In the genomic region with DNA sequence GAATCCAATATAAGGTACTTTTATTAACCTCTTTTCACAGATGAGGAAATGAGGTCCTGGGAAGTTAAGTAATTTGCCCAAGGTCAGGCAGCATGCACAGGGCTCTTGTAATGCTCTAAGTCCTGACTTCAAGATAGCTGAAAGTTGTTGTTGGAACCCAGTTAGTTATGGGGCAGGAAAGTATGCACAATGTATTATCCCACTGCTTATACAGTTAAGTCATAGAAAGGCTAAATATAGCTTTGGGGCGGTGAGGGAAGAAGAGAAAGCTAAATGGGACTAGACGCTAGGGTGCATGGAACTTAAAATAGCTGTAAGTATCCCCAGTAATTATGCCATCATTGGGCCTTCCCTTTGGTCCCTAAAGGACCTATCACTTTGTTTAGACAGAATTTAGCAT, we compare ENCODE assay signal across 1 cellular context.
TF ChIP-seq lines count a peak whose summit lies in the region.

No MANE protein-coding gene starts in this region.

TF ChIP-seq in GM12878, 131 proteins besides CTCF, POLR2A, EP300 and RAD21:
- no peak for TF ChIP-seq TBL1XR1 (IDR thresholded peaks at IDR 0.05; ENCODE audit: low read depth, low read length)
- no peak for TF ChIP-seq CBFB (IDR thresholded peaks at IDR 0.05; ENCODE audit: low read depth)
- TF ChIP-seq, protein P1, sequence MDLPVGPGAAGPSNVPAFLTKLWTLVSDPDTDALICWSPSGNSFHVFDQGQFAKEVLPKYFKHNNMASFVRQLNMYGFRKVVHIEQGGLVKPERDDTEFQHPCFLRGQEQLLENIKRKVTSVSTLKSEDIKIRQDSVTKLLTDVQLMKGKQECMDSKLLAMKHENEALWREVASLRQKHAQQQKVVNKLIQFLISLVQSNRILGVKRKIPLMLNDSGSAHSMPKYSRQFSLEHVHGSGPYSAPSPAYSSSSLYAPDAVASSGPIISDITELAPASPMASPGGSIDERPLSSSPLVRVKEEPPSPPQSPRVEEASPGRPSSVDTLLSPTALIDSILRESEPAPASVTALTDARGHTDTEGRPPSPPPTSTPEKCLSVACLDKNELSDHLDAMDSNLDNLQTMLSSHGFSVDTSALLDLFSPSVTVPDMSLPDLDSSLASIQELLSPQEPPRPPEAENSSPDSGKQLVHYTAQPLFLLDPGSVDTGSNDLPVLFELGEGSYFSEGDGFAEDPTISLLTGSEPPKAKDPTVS (IDR thresholded peaks at IDR 0.05; ENCODE audit: low read depth, low read length), result no peak
- TF ChIP-seq EZH2 (IDR thresholded peaks at IDR 0.05; ENCODE audit: borderline replicate concordance, control insufficient read depth, low read depth, low read length), result no peak
- TF ChIP-seq NBN (IDR thresholded peaks at IDR 0.05), result no peak
- no peak for TF ChIP-seq DPF2 (IDR thresholded peaks at IDR 0.05)
- no peak for TF ChIP-seq CBX3 (IDR thresholded peaks at IDR 0.05; ENCODE audit: borderline replicate concordance, low read depth)
- no peak for TF ChIP-seq YBX1 (IDR thresholded peaks at IDR 0.05)
- TF ChIP-seq, protein P2, sequence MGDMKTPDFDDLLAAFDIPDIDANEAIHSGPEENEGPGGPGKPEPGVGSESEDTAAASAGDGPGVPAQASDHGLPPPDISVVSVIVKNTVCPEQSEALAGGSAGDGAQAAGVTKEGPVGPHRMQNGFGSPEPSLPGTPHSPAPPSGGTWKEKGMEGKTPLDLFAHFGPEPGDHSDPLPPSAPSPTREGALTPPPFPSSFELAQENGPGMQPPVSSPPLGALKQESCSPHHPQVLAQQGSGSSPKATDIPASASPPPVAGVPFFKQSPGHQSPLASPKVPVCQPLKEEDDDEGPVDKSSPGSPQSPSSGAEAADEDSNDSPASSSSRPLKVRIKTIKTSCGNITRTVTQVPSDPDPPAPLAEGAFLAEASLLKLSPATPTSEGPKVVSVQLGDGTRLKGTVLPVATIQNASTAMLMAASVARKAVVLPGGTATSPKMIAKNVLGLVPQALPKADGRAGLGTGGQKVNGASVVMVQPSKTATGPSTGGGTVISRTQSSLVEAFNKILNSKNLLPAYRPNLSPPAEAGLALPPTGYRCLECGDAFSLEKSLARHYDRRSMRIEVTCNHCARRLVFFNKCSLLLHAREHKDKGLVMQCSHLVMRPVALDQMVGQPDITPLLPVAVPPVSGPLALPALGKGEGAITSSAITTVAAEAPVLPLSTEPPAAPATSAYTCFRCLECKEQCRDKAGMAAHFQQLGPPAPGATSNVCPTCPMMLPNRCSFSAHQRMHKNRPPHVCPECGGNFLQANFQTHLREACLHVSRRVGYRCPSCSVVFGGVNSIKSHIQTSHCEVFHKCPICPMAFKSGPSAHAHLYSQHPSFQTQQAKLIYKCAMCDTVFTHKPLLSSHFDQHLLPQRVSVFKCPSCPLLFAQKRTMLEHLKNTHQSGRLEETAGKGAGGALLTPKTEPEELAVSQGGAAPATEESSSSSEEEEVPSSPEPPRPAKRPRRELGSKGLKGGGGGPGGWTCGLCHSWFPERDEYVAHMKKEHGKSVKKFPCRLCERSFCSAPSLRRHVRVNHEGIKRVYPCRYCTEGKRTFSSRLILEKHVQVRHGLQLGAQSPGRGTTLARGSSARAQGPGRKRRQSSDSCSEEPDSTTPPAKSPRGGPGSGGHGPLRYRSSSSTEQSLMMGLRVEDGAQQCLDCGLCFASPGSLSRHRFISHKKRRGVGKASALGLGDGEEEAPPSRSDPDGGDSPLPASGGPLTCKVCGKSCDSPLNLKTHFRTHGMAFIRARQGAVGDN (IDR thresholded peaks at IDR 0.05), result no peak
- no peak for TF ChIP-seq ETV6 (conservative IDR thresholded peaks at IDR 0.05 in 1 of 2, IDR thresholded peaks at IDR 0.05 in 1 of 2; ENCODE audit: borderline replicate concordance in 1 of 2, low read depth in 1 of 2)
- TF ChIP-seq MXI1 (IDR thresholded peaks at IDR 0.05; ENCODE audit: low read depth, low read length), result no peak
- TF ChIP-seq NRF1 (conservative IDR thresholded peaks at IDR 0.05; ENCODE audit: low read depth, low read length), result no peak
- TF ChIP-seq SRF (IDR thresholded peaks at IDR 0.05; ENCODE audit: low read depth in 2 of 2, low read length in 2 of 2), result no peak
- TF ChIP-seq, protein P3, sequence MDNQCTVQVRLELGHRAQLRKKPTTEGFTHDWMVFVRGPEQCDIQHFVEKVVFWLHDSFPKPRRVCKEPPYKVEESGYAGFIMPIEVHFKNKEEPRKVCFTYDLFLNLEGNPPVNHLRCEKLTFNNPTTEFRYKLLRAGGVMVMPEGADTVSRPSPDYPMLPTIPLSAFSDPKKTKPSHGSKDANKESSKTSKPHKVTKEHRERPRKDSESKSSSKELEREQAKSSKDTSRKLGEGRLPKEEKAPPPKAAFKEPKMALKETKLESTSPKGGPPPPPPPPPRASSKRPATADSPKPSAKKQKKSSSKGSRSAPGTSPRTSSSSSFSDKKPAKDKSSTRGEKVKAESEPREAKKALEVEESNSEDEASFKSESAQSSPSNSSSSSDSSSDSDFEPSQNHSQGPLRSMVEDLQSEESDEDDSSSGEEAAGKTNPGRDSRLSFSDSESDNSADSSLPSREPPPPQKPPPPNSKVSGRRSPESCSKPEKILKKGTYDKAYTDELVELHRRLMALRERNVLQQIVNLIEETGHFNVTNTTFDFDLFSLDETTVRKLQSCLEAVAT (IDR thresholded peaks at IDR 0.05), result no peak
- no peak for TF ChIP-seq PAX5 (IDR thresholded peaks at IDR 0.05; ENCODE audit: borderline replicate concordance, low read depth, low read length)
- TF ChIP-seq, protein P4, sequence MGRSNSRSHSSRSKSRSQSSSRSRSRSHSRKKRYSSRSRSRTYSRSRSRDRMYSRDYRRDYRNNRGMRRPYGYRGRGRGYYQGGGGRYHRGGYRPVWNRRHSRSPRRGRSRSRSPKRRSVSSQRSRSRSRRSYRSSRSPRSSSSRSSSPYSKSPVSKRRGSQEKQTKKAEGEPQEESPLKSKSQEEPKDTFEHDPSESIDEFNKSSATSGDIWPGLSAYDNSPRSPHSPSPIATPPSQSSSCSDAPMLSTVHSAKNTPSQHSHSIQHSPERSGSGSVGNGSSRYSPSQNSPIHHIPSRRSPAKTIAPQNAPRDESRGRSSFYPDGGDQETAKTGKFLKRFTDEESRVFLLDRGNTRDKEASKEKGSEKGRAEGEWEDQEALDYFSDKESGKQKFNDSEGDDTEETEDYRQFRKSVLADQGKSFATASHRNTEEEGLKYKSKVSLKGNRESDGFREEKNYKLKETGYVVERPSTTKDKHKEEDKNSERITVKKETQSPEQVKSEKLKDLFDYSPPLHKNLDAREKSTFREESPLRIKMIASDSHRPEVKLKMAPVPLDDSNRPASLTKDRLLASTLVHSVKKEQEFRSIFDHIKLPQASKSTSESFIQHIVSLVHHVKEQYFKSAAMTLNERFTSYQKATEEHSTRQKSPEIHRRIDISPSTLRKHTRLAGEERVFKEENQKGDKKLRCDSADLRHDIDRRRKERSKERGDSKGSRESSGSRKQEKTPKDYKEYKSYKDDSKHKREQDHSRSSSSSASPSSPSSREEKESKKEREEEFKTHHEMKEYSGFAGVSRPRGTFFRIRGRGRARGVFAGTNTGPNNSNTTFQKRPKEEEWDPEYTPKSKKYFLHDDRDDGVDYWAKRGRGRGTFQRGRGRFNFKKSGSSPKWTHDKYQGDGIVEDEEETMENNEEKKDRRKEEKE (IDR thresholded peaks at IDR 0.05), result no peak
- TF ChIP-seq, protein P5, sequence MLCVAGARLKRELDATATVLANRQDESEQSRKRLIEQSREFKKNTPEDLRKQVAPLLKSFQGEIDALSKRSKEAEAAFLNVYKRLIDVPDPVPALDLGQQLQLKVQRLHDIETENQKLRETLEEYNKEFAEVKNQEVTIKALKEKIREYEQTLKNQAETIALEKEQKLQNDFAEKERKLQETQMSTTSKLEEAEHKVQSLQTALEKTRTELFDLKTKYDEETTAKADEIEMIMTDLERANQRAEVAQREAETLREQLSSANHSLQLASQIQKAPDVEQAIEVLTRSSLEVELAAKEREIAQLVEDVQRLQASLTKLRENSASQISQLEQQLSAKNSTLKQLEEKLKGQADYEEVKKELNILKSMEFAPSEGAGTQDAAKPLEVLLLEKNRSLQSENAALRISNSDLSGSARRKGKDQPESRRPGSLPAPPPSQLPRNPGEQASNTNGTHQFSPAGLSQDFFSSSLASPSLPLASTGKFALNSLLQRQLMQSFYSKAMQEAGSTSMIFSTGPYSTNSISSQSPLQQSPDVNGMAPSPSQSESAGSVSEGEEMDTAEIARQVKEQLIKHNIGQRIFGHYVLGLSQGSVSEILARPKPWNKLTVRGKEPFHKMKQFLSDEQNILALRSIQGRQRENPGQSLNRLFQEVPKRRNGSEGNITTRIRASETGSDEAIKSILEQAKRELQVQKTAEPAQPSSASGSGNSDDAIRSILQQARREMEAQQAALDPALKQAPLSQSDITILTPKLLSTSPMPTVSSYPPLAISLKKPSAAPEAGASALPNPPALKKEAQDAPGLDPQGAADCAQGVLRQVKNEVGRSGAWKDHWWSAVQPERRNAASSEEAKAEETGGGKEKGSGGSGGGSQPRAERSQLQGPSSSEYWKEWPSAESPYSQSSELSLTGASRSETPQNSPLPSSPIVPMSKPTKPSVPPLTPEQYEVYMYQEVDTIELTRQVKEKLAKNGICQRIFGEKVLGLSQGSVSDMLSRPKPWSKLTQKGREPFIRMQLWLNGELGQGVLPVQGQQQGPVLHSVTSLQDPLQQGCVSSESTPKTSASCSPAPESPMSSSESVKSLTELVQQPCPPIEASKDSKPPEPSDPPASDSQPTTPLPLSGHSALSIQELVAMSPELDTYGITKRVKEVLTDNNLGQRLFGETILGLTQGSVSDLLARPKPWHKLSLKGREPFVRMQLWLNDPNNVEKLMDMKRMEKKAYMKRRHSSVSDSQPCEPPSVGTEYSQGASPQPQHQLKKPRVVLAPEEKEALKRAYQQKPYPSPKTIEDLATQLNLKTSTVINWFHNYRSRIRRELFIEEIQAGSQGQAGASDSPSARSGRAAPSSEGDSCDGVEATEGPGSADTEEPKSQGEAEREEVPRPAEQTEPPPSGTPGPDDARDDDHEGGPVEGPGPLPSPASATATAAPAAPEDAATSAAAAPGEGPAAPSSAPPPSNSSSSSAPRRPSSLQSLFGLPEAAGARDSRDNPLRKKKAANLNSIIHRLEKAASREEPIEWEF (IDR thresholded peaks at IDR 0.05; ENCODE audit: insufficient replicate concordance, low read depth, low read length), result no peak
